In the genomic region with DNA sequence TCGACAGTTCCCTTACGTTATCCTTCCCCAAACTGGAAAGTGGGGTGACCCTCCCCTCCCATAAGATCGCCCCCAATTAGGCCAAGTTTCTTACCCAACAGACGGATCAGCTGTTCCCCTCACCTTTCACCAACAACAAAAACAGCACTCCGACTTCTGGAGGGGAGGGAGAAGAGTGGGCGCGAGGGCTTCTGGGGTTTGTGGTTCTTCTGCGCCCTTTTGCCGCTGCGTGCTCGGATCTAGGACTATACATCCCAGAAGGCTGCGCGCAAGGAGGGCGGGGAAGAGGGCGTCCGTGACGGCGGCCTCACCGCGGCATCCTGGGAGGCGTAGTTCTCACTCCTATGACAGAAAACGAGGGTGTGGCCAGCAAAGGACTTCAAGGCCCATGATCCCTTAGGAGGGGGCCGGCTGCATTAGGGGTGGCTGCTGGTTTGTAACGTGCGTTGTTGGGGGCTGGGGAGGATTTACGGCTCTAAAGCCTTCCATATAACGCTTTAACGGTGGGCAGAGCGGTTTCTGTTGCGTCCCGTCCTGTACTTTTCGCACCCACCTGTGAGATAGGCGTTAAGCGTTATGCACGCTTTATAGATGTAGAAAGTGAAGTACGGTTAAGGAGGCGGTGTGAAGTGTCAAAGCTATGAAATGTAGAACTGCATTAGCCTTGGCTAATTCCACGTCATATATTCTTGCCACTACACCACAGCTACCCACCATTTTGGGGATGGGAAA, we compare ENCODE assay signal across 1 cellular context.
A peak's percentile ranks its signal among the peaks of the same experiment; 100 is the strongest.
TF ChIP-seq lines count a peak whose summit lies in the region.

A gene with protein sequence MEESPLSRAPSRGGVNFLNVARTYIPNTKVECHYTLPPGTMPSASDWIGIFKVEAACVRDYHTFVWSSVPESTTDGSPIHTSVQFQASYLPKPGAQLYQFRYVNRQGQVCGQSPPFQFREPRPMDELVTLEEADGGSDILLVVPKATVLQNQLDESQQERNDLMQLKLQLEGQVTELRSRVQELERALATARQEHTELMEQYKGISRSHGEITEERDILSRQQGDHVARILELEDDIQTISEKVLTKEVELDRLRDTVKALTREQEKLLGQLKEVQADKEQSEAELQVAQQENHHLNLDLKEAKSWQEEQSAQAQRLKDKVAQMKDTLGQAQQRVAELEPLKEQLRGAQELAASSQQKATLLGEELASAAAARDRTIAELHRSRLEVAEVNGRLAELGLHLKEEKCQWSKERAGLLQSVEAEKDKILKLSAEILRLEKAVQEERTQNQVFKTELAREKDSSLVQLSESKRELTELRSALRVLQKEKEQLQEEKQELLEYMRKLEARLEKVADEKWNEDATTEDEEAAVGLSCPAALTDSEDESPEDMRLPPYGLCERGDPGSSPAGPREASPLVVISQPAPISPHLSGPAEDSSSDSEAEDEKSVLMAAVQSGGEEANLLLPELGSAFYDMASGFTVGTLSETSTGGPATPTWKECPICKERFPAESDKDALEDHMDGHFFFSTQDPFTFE (minus strand): TSS at position 143 of the 732 bp plus-strand sequence. CDS start 2,210 bp downstream, outside the sequence.

TF ChIP-seq in HepG2, 621 proteins besides CTCF, POLR2A, EP300 and RAD21 (continued from another document and continues in another):
- 0 out of 2 replicates have a peak, but pooled peaks have one; percentile 50 for TF ChIP-seq ELF3 (CRISPR knock-in tag; IDR thresholded peaks at IDR 0.05)
- no peak for TF ChIP-seq KLF13 (CRISPR knock-in tag; IDR thresholded peaks at IDR 0.05)
- TF ChIP-seq, protein P1, sequence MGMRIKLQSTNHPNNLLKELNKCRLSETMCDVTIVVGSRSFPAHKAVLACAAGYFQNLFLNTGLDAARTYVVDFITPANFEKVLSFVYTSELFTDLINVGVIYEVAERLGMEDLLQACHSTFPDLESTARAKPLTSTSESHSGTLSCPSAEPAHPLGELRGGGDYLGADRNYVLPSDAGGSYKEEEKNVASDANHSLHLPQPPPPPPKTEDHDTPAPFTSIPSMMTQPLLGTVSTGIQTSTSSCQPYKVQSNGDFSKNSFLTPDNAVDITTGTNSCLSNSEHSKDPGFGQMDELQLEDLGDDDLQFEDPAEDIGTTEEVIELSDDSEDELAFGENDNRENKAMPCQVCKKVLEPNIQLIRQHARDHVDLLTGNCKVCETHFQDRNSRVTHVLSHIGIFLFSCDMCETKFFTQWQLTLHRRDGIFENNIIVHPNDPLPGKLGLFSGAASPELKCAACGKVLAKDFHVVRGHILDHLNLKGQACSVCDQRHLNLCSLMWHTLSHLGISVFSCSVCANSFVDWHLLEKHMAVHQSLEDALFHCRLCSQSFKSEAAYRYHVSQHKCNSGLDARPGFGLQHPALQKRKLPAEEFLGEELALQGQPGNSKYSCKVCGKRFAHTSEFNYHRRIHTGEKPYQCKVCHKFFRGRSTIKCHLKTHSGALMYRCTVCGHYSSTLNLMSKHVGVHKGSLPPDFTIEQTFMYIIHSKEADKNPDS (CRISPR knock-in tag; IDR thresholded peaks at IDR 0.05) = 0 out of 2 replicates have a peak, but pooled peaks have one; percentile 55
- TF ChIP-seq, protein P2, sequence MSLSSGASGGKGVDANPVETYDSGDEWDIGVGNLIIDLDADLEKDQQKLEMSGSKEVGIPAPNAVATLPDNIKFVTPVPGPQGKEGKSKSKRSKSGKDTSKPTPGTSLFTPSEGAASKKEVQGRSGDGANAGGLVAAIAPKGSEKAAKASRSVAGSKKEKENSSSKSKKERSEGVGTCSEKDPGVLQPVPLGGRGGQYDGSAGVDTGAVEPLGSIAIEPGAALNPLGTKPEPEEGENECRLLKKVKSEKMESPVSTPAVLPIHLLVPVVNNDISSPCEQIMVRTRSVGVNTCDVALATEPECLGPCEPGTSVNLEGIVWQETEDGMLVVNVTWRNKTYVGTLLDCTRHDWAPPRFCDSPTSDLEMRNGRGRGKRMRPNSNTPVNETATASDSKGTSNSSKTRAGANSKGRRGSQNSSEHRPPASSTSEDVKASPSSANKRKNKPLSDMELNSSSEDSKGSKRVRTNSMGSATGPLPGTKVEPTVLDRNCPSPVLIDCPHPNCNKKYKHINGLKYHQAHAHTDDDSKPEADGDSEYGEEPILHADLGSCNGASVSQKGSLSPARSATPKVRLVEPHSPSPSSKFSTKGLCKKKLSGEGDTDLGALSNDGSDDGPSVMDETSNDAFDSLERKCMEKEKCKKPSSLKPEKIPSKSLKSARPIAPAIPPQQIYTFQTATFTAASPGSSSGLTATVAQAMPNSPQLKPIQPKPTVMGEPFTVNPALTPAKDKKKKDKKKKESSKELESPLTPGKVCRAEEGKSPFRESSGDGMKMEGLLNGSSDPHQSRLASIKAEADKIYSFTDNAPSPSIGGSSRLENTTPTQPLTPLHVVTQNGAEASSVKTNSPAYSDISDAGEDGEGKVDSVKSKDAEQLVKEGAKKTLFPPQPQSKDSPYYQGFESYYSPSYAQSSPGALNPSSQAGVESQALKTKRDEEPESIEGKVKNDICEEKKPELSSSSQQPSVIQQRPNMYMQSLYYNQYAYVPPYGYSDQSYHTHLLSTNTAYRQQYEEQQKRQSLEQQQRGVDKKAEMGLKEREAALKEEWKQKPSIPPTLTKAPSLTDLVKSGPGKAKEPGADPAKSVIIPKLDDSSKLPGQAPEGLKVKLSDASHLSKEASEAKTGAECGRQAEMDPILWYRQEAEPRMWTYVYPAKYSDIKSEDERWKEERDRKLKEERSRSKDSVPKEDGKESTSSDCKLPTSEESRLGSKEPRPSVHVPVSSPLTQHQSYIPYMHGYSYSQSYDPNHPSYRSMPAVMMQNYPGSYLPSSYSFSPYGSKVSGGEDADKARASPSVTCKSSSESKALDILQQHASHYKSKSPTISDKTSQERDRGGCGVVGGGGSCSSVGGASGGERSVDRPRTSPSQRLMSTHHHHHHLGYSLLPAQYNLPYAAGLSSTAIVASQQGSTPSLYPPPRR (CRISPR knock-in tag; IDR thresholded peaks at IDR 0.05; ENCODE audit: borderline replicate concordance) = no peak
- TF ChIP-seq TSC22D2 (CRISPR knock-in tag; IDR thresholded peaks at IDR 0.05; ENCODE audit: borderline replicate concordance) = no peak
- TF ChIP-seq, protein P3, sequence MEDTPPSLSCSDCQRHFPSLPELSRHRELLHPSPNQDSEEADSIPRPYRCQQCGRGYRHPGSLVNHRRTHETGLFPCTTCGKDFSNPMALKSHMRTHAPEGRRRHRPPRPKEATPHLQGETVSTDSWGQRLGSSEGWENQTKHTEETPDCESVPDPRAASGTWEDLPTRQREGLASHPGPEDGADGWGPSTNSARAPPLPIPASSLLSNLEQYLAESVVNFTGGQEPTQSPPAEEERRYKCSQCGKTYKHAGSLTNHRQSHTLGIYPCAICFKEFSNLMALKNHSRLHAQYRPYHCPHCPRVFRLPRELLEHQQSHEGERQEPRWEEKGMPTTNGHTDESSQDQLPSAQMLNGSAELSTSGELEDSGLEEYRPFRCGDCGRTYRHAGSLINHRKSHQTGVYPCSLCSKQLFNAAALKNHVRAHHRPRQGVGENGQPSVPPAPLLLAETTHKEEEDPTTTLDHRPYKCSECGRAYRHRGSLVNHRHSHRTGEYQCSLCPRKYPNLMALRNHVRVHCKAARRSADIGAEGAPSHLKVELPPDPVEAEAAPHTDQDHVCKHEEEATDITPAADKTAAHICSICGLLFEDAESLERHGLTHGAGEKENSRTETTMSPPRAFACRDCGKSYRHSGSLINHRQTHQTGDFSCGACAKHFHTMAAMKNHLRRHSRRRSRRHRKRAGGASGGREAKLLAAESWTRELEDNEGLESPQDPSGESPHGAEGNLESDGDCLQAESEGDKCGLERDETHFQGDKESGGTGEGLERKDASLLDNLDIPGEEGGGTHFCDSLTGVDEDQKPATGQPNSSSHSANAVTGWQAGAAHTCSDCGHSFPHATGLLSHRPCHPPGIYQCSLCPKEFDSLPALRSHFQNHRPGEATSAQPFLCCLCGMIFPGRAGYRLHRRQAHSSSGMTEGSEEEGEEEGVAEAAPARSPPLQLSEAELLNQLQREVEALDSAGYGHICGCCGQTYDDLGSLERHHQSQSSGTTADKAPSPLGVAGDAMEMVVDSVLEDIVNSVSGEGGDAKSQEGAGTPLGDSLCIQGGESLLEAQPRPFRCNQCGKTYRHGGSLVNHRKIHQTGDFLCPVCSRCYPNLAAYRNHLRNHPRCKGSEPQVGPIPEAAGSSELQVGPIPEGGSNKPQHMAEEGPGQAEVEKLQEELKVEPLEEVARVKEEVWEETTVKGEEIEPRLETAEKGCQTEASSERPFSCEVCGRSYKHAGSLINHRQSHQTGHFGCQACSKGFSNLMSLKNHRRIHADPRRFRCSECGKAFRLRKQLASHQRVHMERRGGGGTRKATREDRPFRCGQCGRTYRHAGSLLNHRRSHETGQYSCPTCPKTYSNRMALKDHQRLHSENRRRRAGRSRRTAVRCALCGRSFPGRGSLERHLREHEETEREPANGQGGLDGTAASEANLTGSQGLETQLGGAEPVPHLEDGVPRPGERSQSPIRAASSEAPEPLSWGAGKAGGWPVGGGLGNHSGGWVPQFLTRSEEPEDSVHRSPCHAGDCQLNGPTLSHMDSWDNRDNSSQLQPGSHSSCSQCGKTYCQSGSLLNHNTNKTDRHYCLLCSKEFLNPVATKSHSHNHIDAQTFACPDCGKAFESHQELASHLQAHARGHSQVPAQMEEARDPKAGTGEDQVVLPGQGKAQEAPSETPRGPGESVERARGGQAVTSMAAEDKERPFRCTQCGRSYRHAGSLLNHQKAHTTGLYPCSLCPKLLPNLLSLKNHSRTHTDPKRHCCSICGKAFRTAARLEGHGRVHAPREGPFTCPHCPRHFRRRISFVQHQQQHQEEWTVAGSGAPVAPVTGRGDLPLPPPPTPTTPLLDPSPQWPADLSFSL (CRISPR knock-in tag; IDR thresholded peaks at IDR 0.05) = no peak
- TF ChIP-seq, protein P4, sequence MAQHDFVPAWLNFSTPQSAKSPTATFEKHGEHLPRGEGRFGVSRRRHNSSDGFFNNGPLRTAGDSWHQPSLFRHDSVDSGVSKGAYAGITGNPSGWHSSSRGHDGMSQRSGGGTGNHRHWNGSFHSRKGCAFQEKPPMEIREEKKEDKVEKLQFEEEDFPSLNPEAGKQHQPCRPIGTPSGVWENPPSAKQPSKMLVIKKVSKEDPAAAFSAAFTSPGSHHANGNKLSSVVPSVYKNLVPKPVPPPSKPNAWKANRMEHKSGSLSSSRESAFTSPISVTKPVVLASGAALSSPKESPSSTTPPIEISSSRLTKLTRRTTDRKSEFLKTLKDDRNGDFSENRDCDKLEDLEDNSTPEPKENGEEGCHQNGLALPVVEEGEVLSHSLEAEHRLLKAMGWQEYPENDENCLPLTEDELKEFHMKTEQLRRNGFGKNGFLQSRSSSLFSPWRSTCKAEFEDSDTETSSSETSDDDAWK (CRISPR knock-in tag; IDR thresholded peaks at IDR 0.05) = no peak
- no peak for TF ChIP-seq KDM5A (IDR thresholded peaks at IDR 0.05; ENCODE audit: borderline replicate concordance, low read length)
- TF ChIP-seq NFE2L1 (CRISPR knock-in tag; IDR thresholded peaks at IDR 0.05; ENCODE audit: borderline replicate concordance) = no peak
- no peak for TF ChIP-seq RFXAP (CRISPR knock-in tag; IDR thresholded peaks at IDR 0.05; ENCODE audit: borderline replicate concordance)
- no peak for TF ChIP-seq DNMT1 (CRISPR knock-in tag; IDR thresholded peaks at IDR 0.05)
- peak; percentile 16; the same call in 1 of the 2 replicates for TF ChIP-seq SIX1 (CRISPR knock-in tag; IDR thresholded peaks at IDR 0.05; ENCODE audit: borderline replicate concordance)
- TF ChIP-seq ZNF432 (CRISPR knock-in tag; IDR thresholded peaks at IDR 0.05; ENCODE audit: borderline replicate concordance) = no peak
- no peak for TF ChIP-seq BRCA1 (CRISPR knock-in tag; IDR thresholded peaks at IDR 0.05)
- TF ChIP-seq, protein P5, sequence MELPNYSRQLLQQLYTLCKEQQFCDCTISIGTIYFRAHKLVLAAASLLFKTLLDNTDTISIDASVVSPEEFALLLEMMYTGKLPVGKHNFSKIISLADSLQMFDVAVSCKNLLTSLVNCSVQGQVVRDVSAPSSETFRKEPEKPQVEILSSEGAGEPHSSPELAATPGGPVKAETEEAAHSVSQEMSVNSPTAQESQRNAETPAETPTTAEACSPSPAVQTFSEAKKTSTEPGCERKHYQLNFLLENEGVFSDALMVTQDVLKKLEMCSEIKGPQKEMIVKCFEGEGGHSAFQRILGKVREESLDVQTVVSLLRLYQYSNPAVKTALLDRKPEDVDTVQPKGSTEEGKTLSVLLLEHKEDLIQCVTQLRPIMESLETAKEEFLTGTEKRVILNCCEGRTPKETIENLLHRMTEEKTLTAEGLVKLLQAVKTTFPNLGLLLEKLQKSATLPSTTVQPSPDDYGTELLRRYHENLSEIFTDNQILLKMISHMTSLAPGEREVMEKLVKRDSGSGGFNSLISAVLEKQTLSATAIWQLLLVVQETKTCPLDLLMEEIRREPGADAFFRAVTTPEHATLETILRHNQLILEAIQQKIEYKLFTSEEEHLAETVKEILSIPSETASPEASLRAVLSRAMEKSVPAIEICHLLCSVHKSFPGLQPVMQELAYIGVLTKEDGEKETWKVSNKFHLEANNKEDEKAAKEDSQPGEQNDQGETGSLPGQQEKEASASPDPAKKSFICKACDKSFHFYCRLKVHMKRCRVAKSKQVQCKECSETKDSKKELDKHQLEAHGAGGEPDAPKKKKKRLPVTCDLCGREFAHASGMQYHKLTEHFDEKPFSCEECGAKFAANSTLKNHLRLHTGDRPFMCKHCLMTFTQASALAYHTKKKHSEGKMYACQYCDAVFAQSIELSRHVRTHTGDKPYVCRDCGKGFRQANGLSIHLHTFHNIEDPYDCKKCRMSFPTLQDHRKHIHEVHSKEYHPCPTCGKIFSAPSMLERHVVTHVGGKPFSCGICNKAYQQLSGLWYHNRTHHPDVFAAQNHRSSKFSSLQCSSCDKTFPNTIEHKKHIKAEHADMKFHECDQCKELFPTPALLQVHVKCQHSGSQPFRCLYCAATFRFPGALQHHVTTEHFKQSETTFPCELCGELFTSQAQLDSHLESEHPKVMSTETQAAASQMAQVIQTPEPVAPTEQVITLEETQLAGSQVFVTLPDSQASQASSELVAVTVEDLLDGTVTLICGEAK (IDR thresholded peaks at IDR 0.05) = no peak
- TF ChIP-seq, protein P5 (CRISPR knock-in tag; IDR thresholded peaks at IDR 0.05) = peak; percentile 17; the same call in 1 of the 2 replicates
